Comparison of ENCODE assay signal across 25 cellular contexts in genomic region chr2:149575277-149575676, GRCh38.
"Had no signal": no experiment of that assay in that cellular context is flagged by ENCODE, and none has a peak within 500 bp of the region (broad histone marks: within the 10 kb centered on the region; RNA-seq: fewer than 3 reads in every experiment).

No MANE protein-coding gene starts in this region.

- H3K4me1 Mint-ChIP-seq: neural progenitor cell had no signal

- FAIRE-seq: endothelial cell of umbilical vein had no signal

- H3K9me3 ChIP-seq: esophagus muscularis mucosa, gastroesophageal sphincter, heart left ventricle, sigmoid colon, spleen, suprapubic skin, transverse colon, upper lobe of right lung, uterus had no signal

- H3K27ac ChIP-seq: coronary artery, esophagus muscularis mucosa, foreskin keratinocyte, gastroesophageal sphincter, heart left ventricle, hepatocyte, neural progenitor cell, parathyroid adenoma, sigmoid colon, spleen, suprapubic skin, transverse colon, upper lobe of right lung, uterus had no signal

- H3K27me3 ChIP-seq: esophagus muscularis mucosa, foreskin keratinocyte, gastroesophageal sphincter, heart left ventricle, hepatocyte, neural progenitor cell, sigmoid colon, spleen, suprapubic skin, transverse colon, upper lobe of right lung, uterus had no signal

- H3K4me3 Mint-ChIP-seq: memory B cell; nephron; neural progenitor cell; stimulated activated naive B cell treated with anti-CD40 and anti-IgM and Interleukin-4, amounts not matched to agents 10 μg/mL and 1 μg/mL and 100 μg/mL, for 72 hours; stimulated activated naive CD8-positive, alpha-beta T cell treated with anti-CD3 and anti-CD28 coated beads, Interleukin-15, amount 100 ng/mL, for 72 hours had no signal

- H3K36me3 ChIP-seq: uterus had no signal

- H3K9me3 Mint-ChIP-seq: memory B cell; nephron; neural progenitor cell; stimulated activated naive B cell treated with anti-CD40 and anti-IgM and Interleukin-4, amounts not matched to agents 10 μg/mL and 1 μg/mL and 100 μg/mL, for 72 hours; stimulated activated naive CD8-positive, alpha-beta T cell treated with anti-CD3 and anti-CD28 coated beads, Interleukin-15, amount 100 ng/mL, for 72 hours had no signal

- DNase-seq: dermis blood vessel endothelial cell; effector memory CD4-positive, alpha-beta T cell; foreskin keratinocyte; heart left ventricle; kidney; sigmoid colon; spleen; stimulated activated naive B cell treated with anti-CD40 and anti-IgM and Interleukin-4, amounts not matched to agents 10 μg/mL and 1 μg/mL and 100 μg/mL, for 72 hours; stimulated activated naive CD8-positive, alpha-beta T cell treated with anti-CD3 and anti-CD28 coated beads, Interleukin-15, amount 100 ng/mL, for 72 hours; transverse colon; upper lobe of right lung; uterus had no signal

- H3K9ac ChIP-seq: neural progenitor cell, parathyroid adenoma had no signal

- H3K4me3 ChIP-seq: coronary artery, esophagus muscularis mucosa, gastroesophageal sphincter, heart left ventricle, hepatocyte, lung, neural progenitor cell, sigmoid colon, spleen, suprapubic skin, transverse colon, upper lobe of right lung, uterus had no signal

- H3K27ac Mint-ChIP-seq: memory B cell; nephron; neural progenitor cell; progenitor cell of endocrine pancreas; stimulated activated naive B cell treated with anti-CD40 and anti-IgM and Interleukin-4, amounts not matched to agents 10 μg/mL and 1 μg/mL and 100 μg/mL, for 72 hours; stimulated activated naive CD8-positive, alpha-beta T cell treated with anti-CD3 and anti-CD28 coated beads, Interleukin-15, amount 100 ng/mL, for 72 hours had no signal

- ATAC-seq: foreskin keratinocyte; gastroesophageal sphincter; heart left ventricle; left lobe of liver; stimulated activated naive B cell treated with anti-CD40 and anti-IgM and Interleukin-4, amounts not matched to agents 10 μg/mL and 1 μg/mL and 100 μg/mL, for 72 hours; stimulated activated naive CD8-positive, alpha-beta T cell treated with anti-CD3 and anti-CD28 coated beads, Interleukin-15, amount 100 ng/mL, for 72 hours; upper lobe of right lung had no signal

- H3K79me2 ChIP-seq: parathyroid adenoma had no signal

- H2AFZ ChIP-seq: hepatocyte, neural progenitor cell, parathyroid adenoma had no signal

- H3K4me2 ChIP-seq: hepatocyte, neural progenitor cell had no signal

- H3K27me3 Mint-ChIP-seq: memory B cell; progenitor cell of endocrine pancreas; stimulated activated naive B cell treated with anti-CD40 and anti-IgM and Interleukin-4, amounts not matched to agents 10 μg/mL and 1 μg/mL and 100 μg/mL, for 72 hours; stimulated activated naive CD8-positive, alpha-beta T cell treated with anti-CD3 and anti-CD28 coated beads, Interleukin-15, amount 100 ng/mL, for 72 hours had no signal

- H3K4me1 ChIP-seq: foreskin keratinocyte, neural progenitor cell, parathyroid adenoma, upper lobe of right lung had no signal
